14 cellular contexts compared by ENCODE assay signal in the genomic region with DNA sequence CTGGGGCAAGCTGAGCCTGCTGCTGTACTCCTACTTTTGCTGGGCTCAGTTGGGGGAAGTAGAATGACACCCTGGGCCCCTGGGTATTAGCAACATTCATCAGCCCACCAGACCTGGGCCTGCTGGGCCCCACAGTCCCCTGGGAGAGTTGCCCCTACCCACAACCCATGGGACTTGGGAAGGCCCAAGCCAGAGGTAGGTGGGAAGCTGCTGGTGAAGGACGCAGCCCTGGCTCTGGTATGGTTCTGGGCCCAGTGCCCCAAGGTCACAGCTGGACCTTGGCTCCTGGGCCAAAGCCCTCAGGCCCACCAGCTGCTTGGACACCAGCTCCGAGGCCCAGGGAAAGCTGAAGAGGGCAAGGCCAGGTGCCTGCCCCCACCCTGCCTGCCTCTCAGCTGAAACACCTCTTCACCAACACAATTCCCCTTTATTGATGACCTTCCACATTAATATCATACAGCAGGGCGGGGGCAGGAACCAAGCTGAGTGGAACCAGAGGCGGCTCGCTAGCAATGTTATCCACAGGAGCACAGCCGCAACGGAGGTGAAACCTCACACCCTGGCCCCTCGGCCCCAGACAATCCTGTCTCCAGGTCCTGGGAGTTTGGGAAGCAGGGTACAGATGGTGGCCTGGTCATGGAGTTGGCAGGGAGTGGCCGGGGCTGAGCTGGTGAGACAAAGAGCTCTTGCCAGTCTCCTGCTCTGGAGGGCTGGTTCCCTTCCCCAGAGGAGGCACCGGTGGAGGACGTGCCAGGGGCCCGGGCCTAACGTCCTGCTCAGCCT.
"Had no signal": no experiment of that assay in that cellular context is flagged by ENCODE, and none has a peak within 500 bp of the region (broad histone marks: within the 10 kb centered on the region; RNA-seq: fewer than 3 reads in every experiment).

No MANE protein-coding gene starts in this region.

- DNase-seq: activated CD4-positive, alpha-beta T cell treated with anti-CD3 and anti-CD28 coated beads, Interleukin-2, amount 50 U/mL, for 48 hours; activated CD4-positive, CD25-positive, alpha-beta regulatory T cell treated with anti-CD3 and anti-CD28 coated beads, Interleukin-2, amount 50 U/mL, for 72 hours; activated CD8-positive, alpha-beta memory T cell treated with anti-CD3 and anti-CD28 coated beads, Interleukin-2, amount 10 ng/mL, durations not matched to agents 7 days and 5 days; activated gamma-delta T cell; activated naive CD8-positive, alpha-beta T cell treated with anti-CD3 and anti-CD28 coated beads, Interleukin-2, amount 10 ng/mL, durations not matched to agents 7 days and 5 days; activated T-cell treated with anti-CD3 and anti-CD28 coated beads, Interleukin-2, amount 50 U/mL, for 24 hours; aorta; foreskin melanocyte; islet precursor cell; mesendoderm; stimulated activated CD4-positive, alpha-beta T cell treated with anti-CD3 and anti-CD28 coated beads, Interleukin-4, amount 100 ng/mL, for 24 hours; tibial artery; uterus had no signal

- H3K36me3 ChIP-seq: neural progenitor cell, uterus had no signal

- H3K27ac ChIP-seq: neural progenitor cell, tibial artery, uterus had no signal

- H3K4me2 ChIP-seq: neural progenitor cell had no signal

- H3K27me3 ChIP-seq: neural progenitor cell, tibial artery, uterus had no signal

- ATAC-seq: activated CD8-positive, alpha-beta memory T cell treated with anti-CD3 and anti-CD28 coated beads, Interleukin-2, amount 10 ng/mL, durations not matched to agents 7 days and 5 days had no signal

- H3K4me1 ChIP-seq: neural progenitor cell, tibial artery, uterus had no signal

- H3K9me3 ChIP-seq: tibial artery, uterus had no signal

- H3K4me3 ChIP-seq: neural progenitor cell, tibial artery, uterus had no signal
